Comparison of ENCODE assay signal across 2 cellular contexts in genomic region chr7:129804301-129805085, GRCh38.
TF ChIP-seq lines count a peak whose summit lies in the region.

No MANE protein-coding gene starts in this region.

TF ChIP-seq in IMR-90, 13 proteins besides CTCF, POLR2A, EP300 and RAD21:
- TF ChIP-seq MXI1 (IDR thresholded peaks at IDR 0.05; ENCODE audit: borderline replicate concordance, low read depth, low read length), result no peak
- no peak for TF ChIP-seq CHD1 (IDR thresholded peaks at IDR 0.05; ENCODE audit: low read depth, low read length)
- TF ChIP-seq USF2 (IDR thresholded peaks at IDR 0.05; ENCODE audit: low read depth, low read length), result no peak
- TF ChIP-seq ELK1 (IDR thresholded peaks at IDR 0.05; ENCODE audit: borderline replicate concordance, low read depth, low read length), result no peak

TF ChIP-seq in H1, 55 proteins besides CTCF, POLR2A, EP300 and RAD21:
- TF ChIP-seq SIRT6 (IDR thresholded peaks at IDR 0.05; ENCODE audit: low read length) (no peak), TAF1 (IDR thresholded peaks at IDR 0.05; ENCODE audit: low read depth, low read length) (no peak), E2F6 (IDR thresholded peaks at IDR 0.05) (no peak)
